ENCODE assay signal across 25 cellular contexts in genomic region chr14:71646518-71646917, GRCh38.
A peak's percentile ranks its signal among the peaks of the same experiment; 100 is the strongest.
DNase-seq lines count a peak whose midpoint lies in the region; ATAC-seq and TF ChIP-seq lines count a peak whose summit lies in the region.
"Had no signal": no experiment of that assay in that cellular context is flagged by ENCODE, and none has a peak within 500 bp of the region (broad histone marks: within the 10 kb centered on the region; RNA-seq: fewer than 3 reads in every experiment).

No MANE protein-coding gene starts in this region.

- no peak for ATAC-seq in GM18520 (IDR thresholded peaks at IDR 0.05; ENCODE audit: unreplicated experiment)
- ATAC-seq: activated CD8-positive, alpha-beta T cell treated with anti-CD3 and anti-CD28 coated beads, Interleukin-2, amount 10 ng/mL, durations not matched to agents 7 days and 5 days; activated T-helper 17 cell treated with anti-CD3 and anti-CD28 coated beads, Interleukin-2, amount 50 U/mL, for 72 hours; CD8-positive, alpha-beta T cell; gastrocnemius medialis; natural killer cell; stimulated activated naive B cell treated with anti-CD40 and anti-IgM and Interleukin-4, amounts not matched to agents 10 μg/mL and 1 μg/mL and 100 μg/mL, for 72 hours had no signal

- H3K79me2 ChIP-seq in hepatocyte (no peaks in the 10 kb centered on the region), smooth muscle cell (ENCODE audit: low read depth) (peaks cover 7% of the 10 kb centered on the region)

- H2AFZ ChIP-seq in hepatocyte, result no peak overlapping the region
- no peak overlapping the region for H2AFZ ChIP-seq in smooth muscle cell (ENCODE audit: low read depth)

- TF ChIP-seq CTCF in Calu3 (IDR thresholded peaks at IDR 0.05; ENCODE audit: unreplicated experiment), result no peak
- no peak for TF ChIP-seq CTCF in hepatocyte (IDR thresholded peaks at IDR 0.05; ENCODE audit: poor library complexity)
- no peak for TF ChIP-seq CTCF in smooth muscle cell (IDR thresholded peaks at IDR 0.05; ENCODE audit: borderline replicate concordance, insufficient read depth, poor library complexity, severe bottlenecking)
- no peak for TF ChIP-seq CTCF in GM10266 (IDR thresholded peaks at IDR 0.05; ENCODE audit: control insufficient read depth, insufficient read depth, low read depth, missing control alignments)

- DNase-seq in Calu3 (no peak), hepatocyte (ENCODE audit: low spot score) (no peak), smooth muscle cell (lab: John Stamatoyannopoulos, UW; ENCODE audit: unreplicated experiment) (no peak), NCI-H2107 treated with DMSO at 0.1 percent for 48 hours (lab: John Stamatoyannopoulos, UW; ENCODE audit: unreplicated experiment) (no peak), GM10266 (ENCODE audit: extremely low spot score) (no peak)
- DNase-seq: activated CD4-positive, alpha-beta T cell treated with anti-CD3 and anti-CD28 coated beads for 4 hours; activated CD8-positive, alpha-beta T cell treated with anti-CD3 and anti-CD28 coated beads, Interleukin-2, amount 10 ng/mL, durations not matched to agents 7 days and 5 days; activated naive CD4-positive, alpha-beta T cell treated with anti-CD3 and anti-CD28 coated beads, Interleukin-2, amount 50 U/mL, for 16 hours; BE2C; brain microvascular endothelial cell; CD8-positive, alpha-beta T cell; DMS 273 treated with DMSO at 0.1 percent for 48 hours; gastrocnemius medialis; natural killer cell; NCI-H1092 treated with DMSO at 0.1 percent for 48 hours; NCI-H187; Peyer's patch; SHP77 treated with DMSO at 0.1 percent for 48 hours; stimulated activated naive B cell treated with anti-CD40 and anti-IgM and Interleukin-4, amounts not matched to agents 10 μg/mL and 1 μg/mL and 100 μg/mL, for 72 hours; substantia nigra had no signal

- no peaks in the 10 kb centered on the region for H3K9me2 ChIP-seq in hepatocyte (replicated peaks; ENCODE audit: insufficient read depth)

- H3K9me3 Mint-ChIP-seq in Calu3 (ENCODE audit: low read depth, unreplicated experiment), result peaks cover 2% of the 10 kb centered on the region

- H4K20me1 ChIP-seq in hepatocyte (ENCODE audit: insufficient read depth, poor library complexity, severe bottlenecking) (no peaks in the 10 kb centered on the region), smooth muscle cell (ENCODE audit: low read depth) (no peaks in the 10 kb centered on the region)

- H3K4me2 ChIP-seq in hepatocyte (peak overlapping the region; percentile 2), smooth muscle cell (no peak overlapping the region)

- intact Hi-C loops in Calu3 (cut with micrococcal nuclease; ENCODE audit: unreplicated experiment), result loop anchor here (5.0 kb wide), 1 partner anchor 324 kb away; the partner anchor contains the start of gene SIPA1L1

- 0 out of 2 replicates have a peak, but pooled peaks cover 6% of the 10 kb centered on the region for H3K9me3 ChIP-seq in HUES48 (ENCODE audit: control insufficient read depth, insufficient read depth, low read length)
- no peaks in the 10 kb centered on the region for H3K9me3 ChIP-seq in hepatocyte (ENCODE audit: low read depth)
- no peaks in the 10 kb centered on the region for H3K9me3 ChIP-seq in smooth muscle cell (replicated peaks; ENCODE audit: low read depth)
- H3K9me3 ChIP-seq: BE2C, gastrocnemius medialis had no signal

- CTCF ChIA-PET in Calu3 (lab: Charles Lee), result no interaction called here

- no TSS peak for BruUV-seq in Calu3 (replicated peaks; lab: Mats Ljungman, UMichigan)

- 71% methylated on average over 1 of the region's 1 CpG for WGBS in hepatocyte (ENCODE audit: low lambda C conversion rate, missing lambda C conversion rate)
- 89% methylated on average over 1 of the region's 1 CpG for WGBS in smooth muscle cell (ENCODE audit: low lambda C conversion rate)

- peaks cover 32% of the 10 kb centered on the region for H3K4me1 Mint-ChIP-seq in Calu3 (ENCODE audit: low read depth, unreplicated experiment)
- H3K4me1 Mint-ChIP-seq: activated T-helper 17 cell treated with anti-CD3 and anti-CD28 coated beads, Interleukin-2, amount 50 U/mL, for 72 hours; natural killer cell had no signal

- H3K4me1 ChIP-seq in HUES48 (ENCODE audit: control insufficient read depth, insufficient read depth, low read length) (peaks cover 40% of the 10 kb centered on the region), hepatocyte (ENCODE audit: insufficient read depth) (peaks cover 25% of the 10 kb centered on the region), smooth muscle cell (ENCODE audit: low read depth) (peaks cover 13% of the 10 kb centered on the region)
- H3K4me1 ChIP-seq: gastrocnemius medialis, Peyer's patch had no signal

- H3K4me3 ChIP-seq in HUES48 (ENCODE audit: low read depth, low read length), result peak overlapping the region; percentile 28
- H3K4me3 ChIP-seq in hepatocyte, result no peak overlapping the region
- no peak overlapping the region for H3K4me3 ChIP-seq in smooth muscle cell
- H3K4me3 ChIP-seq: gastrocnemius medialis, lung, mucosa of descending colon, Peyer's patch had no signal

- no peaks in the 10 kb centered on the region for H3K27me3 Mint-ChIP-seq in Calu3 (ENCODE audit: unreplicated experiment)
- H3K27me3 Mint-ChIP-seq: activated T-helper 17 cell treated with anti-CD3 and anti-CD28 coated beads, Interleukin-2, amount 50 U/mL, for 72 hours; stimulated activated naive B cell treated with anti-CD40 and anti-IgM and Interleukin-4, amounts not matched to agents 10 μg/mL and 1 μg/mL and 100 μg/mL, for 72 hours had no signal

- H3K27ac ChIP-seq in HUES48 (ENCODE audit: low read depth, low read length), result peak overlapping the region; percentile 87
- peak overlapping the region; percentile 10 for H3K27ac ChIP-seq in hepatocyte
- peak overlapping the region; percentile 34 for H3K27ac ChIP-seq in smooth muscle cell (ENCODE audit: low read depth)
- H3K27ac ChIP-seq: brain microvascular endothelial cell, gastrocnemius medialis, Peyer's patch had no signal

- H3K9ac ChIP-seq in HUES48 (ENCODE audit: low read depth, low read length), result no peak overlapping the region
- H3K9ac ChIP-seq in smooth muscle cell (ENCODE audit: low read depth), result no peak overlapping the region

- H3K27ac Mint-ChIP-seq in Calu3 (ENCODE audit: unreplicated experiment), result peak overlapping the region; percentile 34
- H3K27ac Mint-ChIP-seq: activated CD8-positive, alpha-beta T cell treated with anti-CD3 and anti-CD28 coated beads, Interleukin-2, amount 10 ng/mL, durations not matched to agents 7 days and 5 days; activated T-helper 17 cell treated with anti-CD3 and anti-CD28 coated beads, Interleukin-2, amount 50 U/mL, for 72 hours; CD8-positive, alpha-beta T cell; natural killer cell; stimulated activated naive B cell treated with anti-CD40 and anti-IgM and Interleukin-4, amounts not matched to agents 10 μg/mL and 1 μg/mL and 100 μg/mL, for 72 hours had no signal

- no peaks in the 10 kb centered on the region for H3F3A ChIP-seq in smooth muscle cell (ENCODE audit: low read depth)

- H3K36me3 Mint-ChIP-seq in Calu3 (ENCODE audit: insufficient read depth, unreplicated experiment), result no peaks in the 10 kb centered on the region

- no peak overlapping the region for H3K4me3 Mint-ChIP-seq in Calu3 (ENCODE audit: low read depth, unreplicated experiment)
- H3K4me3 Mint-ChIP-seq: activated CD8-positive, alpha-beta T cell treated with anti-CD3 and anti-CD28 coated beads, Interleukin-2, amount 10 ng/mL, durations not matched to agents 7 days and 5 days; activated T-helper 17 cell treated with anti-CD3 and anti-CD28 coated beads, Interleukin-2, amount 50 U/mL, for 72 hours; CD8-positive, alpha-beta T cell; natural killer cell; stimulated activated naive B cell treated with anti-CD40 and anti-IgM and Interleukin-4, amounts not matched to agents 10 μg/mL and 1 μg/mL and 100 μg/mL, for 72 hours had no signal

- H3K27me3 ChIP-seq in HUES48 (ENCODE audit: control insufficient read depth, insufficient read depth, low read length), result no peaks in the 10 kb centered on the region
- H3K27me3 ChIP-seq in hepatocyte, result no peaks in the 10 kb centered on the region
- no peaks in the 10 kb centered on the region for H3K27me3 ChIP-seq in smooth muscle cell (ENCODE audit: low read depth)
- H3K27me3 ChIP-seq: BE2C, brain microvascular endothelial cell, gastrocnemius medialis, Peyer's patch had no signal

- H3K36me3 ChIP-seq in HUES48 (ENCODE audit: control insufficient read depth, insufficient read depth, low read length) (0 out of 2 replicates have a peak, but pooled peaks cover 9% of the 10 kb centered on the region), hepatocyte (replicated peaks; ENCODE audit: insufficient read depth, low read depth) (no peaks in the 10 kb centered on the region), smooth muscle cell (ENCODE audit: low read depth) (peaks cover 9% of the 10 kb centered on the region)
- H3K36me3 ChIP-seq: BE2C, brain microvascular endothelial cell, gastrocnemius medialis had no signal

Comparison
In these comparisons a context has a peak if more than half of its experiments do, and no peak if none do; other contexts are left out.
1. H3K27ac ChIP-seq: peak in every context shown above with its lines; median percentile 87 in HUES48; 34 in smooth muscle cell; 10 in hepatocyte.